Comparison of ENCODE assay signal across 12 cellular contexts in the genomic region with DNA sequence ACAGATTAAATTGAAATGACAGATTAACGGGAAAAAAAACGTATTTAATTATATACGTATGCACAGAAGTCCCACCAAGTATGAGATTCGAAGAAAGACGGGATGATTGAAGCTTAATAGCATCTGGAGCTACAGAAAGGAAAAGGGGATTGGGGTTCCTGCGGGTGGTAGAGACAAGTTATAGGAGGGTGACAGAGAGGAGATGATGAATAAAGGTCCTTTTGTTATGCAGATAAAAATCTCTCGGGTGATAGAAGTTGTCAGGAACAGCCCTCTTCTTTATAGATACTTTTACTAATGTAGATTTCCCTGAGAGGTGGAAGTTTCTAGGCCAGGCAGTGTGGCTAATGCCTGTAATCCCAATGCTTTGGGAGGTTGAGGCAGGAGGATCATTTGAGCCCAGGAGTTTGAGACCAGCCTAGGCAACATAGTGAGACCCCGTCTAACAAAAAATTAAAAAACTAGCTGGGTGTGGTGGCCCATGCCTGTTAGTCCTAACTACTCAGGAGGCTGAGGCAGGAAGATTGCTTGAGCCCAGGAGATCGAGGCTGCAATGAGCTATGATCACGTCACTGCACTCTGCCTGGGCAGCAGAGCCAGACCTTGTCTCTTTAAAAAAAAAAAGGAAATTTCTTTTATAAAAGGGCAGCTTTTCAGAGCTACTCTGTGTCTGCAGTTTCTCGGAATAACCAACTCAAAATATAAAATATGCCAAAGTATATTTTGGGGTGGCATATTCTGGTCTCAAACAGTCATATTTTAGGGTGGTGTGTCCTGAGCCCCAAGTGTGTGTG.
DNase-seq lines count a peak whose midpoint lies in the region; ATAC-seq and TF ChIP-seq lines count a peak whose summit lies in the region.
"Had no signal": no experiment of that assay in that cellular context is flagged by ENCODE, and none has a peak within 500 bp of the region (broad histone marks: within the 10 kb centered on the region; RNA-seq: fewer than 3 reads in every experiment).

No MANE protein-coding gene starts in this region.

- H3K27ac ChIP-seq in SJCRH30: peak overlapping the region; percentile 97
- peak overlapping the region; percentile 91 for H3K27ac ChIP-seq in fibroblast of lung (ENCODE audit: insufficient read depth, low read length)
- peak overlapping the region; percentile 88 for H3K27ac ChIP-seq in skeletal muscle tissue (ENCODE audit: low read depth, low read length)
- H3K27ac ChIP-seq: SK-N-MC had no signal

- no peaks in the 10 kb centered on the region for H3K9me3 Mint-ChIP-seq in activated CD4-positive, alpha-beta memory T cell treated with anti-CD3 and anti-CD28 coated beads for 36 hours
- H3K9me3 Mint-ChIP-seq: activated CD4-positive, alpha-beta memory T cell treated with anti-CD3 and anti-CD28 coated beads, Interleukin-2, amount 10 ng/mL, durations not matched to agents 7 days and 5 days had no signal

- no peak overlapping the region for H3K27ac Mint-ChIP-seq in activated CD4-positive, alpha-beta memory T cell treated with anti-CD3 and anti-CD28 coated beads for 36 hours
- H3K27ac Mint-ChIP-seq: activated CD4-positive, alpha-beta memory T cell treated with anti-CD3 and anti-CD28 coated beads, Interleukin-2, amount 10 ng/mL, durations not matched to agents 7 days and 5 days had no signal

- H4K20me1 ChIP-seq in fibroblast of lung (ENCODE audit: control insufficient read depth, extremely low read depth, insufficient read depth, low read length): no peaks in the 10 kb centered on the region

- H3K27me3 Mint-ChIP-seq in activated CD4-positive, alpha-beta memory T cell treated with anti-CD3 and anti-CD28 coated beads for 36 hours: no peaks in the 10 kb centered on the region
- H3K27me3 Mint-ChIP-seq: activated CD4-positive, alpha-beta memory T cell treated with anti-CD3 and anti-CD28 coated beads, Interleukin-2, amount 10 ng/mL, durations not matched to agents 7 days and 5 days had no signal

- H3K4me1 Mint-ChIP-seq in activated CD4-positive, alpha-beta memory T cell treated with anti-CD3 and anti-CD28 coated beads for 36 hours (ENCODE audit: low read depth): peaks cover 11% of the 10 kb centered on the region

- peaks cover 4% of the 10 kb centered on the region for H3K79me2 ChIP-seq in fibroblast of lung (ENCODE audit: control insufficient read depth, insufficient read depth, low read length)

- POLR2A ChIA-PET in activated CD4-positive, alpha-beta memory T cell treated with anti-CD3 and anti-CD28 coated beads for 36 hours (lab: Charles Lee): interaction anchor here (0.6 kb wide), 1 partner anchor 328 kb away, joined by 4 read pairs; no protein-coding TSS in a partner anchor

- peak overlapping the region; percentile 79 for H3K9ac ChIP-seq in fibroblast of lung (ENCODE audit: insufficient read depth, low read length)
- H3K9ac ChIP-seq in skeletal muscle tissue (ENCODE audit: low read depth in 1 of 3, low read length in 3 of 3): peak overlapping the region in 2 of 3 donors; percentile 35 to 76

- no peak for TF ChIP-seq CTCF in fibroblast of lung (conservative IDR thresholded peaks at IDR 0.05 in 1 of 2, IDR thresholded peaks at IDR 0.05 in 1 of 2; ENCODE audit: low read depth in 1 of 2, low read length in 2 of 2)

- ATAC-seq in HG03139 (IDR thresholded peaks at IDR 0.05; ENCODE audit: unreplicated experiment) (no peak), GM19397 (IDR thresholded peaks at IDR 0.05; ENCODE audit: unreplicated experiment) (no peak)

- no peaks in the 10 kb centered on the region for H3K27me3 ChIP-seq in SJCRH30
- H3K27me3 ChIP-seq in fibroblast of lung (ENCODE audit: control insufficient read depth, insufficient read depth, low read length): no peaks in the 10 kb centered on the region
- H3K27me3 ChIP-seq in skeletal muscle tissue (ENCODE audit: control insufficient read depth in 3 of 3, insufficient read depth in 3 of 3, low read length in 3 of 3): no peaks in the 10 kb centered on the region

- H3K36me3 Mint-ChIP-seq in activated CD4-positive, alpha-beta memory T cell treated with anti-CD3 and anti-CD28 coated beads for 36 hours: peaks cover 25% of the 10 kb centered on the region

- H3K4me1 ChIP-seq in SJCRH30 (peaks cover 50% of the 10 kb centered on the region), fibroblast of lung (ENCODE audit: control insufficient read depth, extremely low read depth, insufficient read depth, low read length) (peaks cover 56% of the 10 kb centered on the region), skeletal muscle tissue (ENCODE audit: control insufficient read depth in 3 of 3, insufficient read depth in 3 of 3, low read length in 3 of 3) (peaks cover 77 to 78% (median 77%) of the 10 kb centered on the region in 3 donors)

- intact Hi-C loops in activated CD4-positive, alpha-beta memory T cell treated with anti-CD3 and anti-CD28 coated beads for 36 hours (cut with micrococcal nuclease): no loop called here

- DNase-seq in EH (ENCODE audit: low read depth) (peak; percentile 39), SJCRH30 (no peak), fibroblast of lung (ENCODE audit: low read depth in 2 of 2) (no peak), NCI-H69 (lab: John Stamatoyannopoulos, UW) (no peak)
- no peak for DNase-seq in activated CD4-positive, alpha-beta memory T cell treated with anti-CD3 and anti-CD28 coated beads for 36 hours
- DNase-seq: activated CD4-positive, alpha-beta memory T cell treated with anti-CD3 and anti-CD28 coated beads, Interleukin-2, amount 10 ng/mL, durations not matched to agents 7 days and 5 days; COR-L47; MM.1S had no signal

- H3K9me3 ChIP-seq in SJCRH30 (replicated peaks): no peaks in the 10 kb centered on the region
- no peaks in the 10 kb centered on the region for H3K9me3 ChIP-seq in fibroblast of lung (ENCODE audit: control insufficient read depth, insufficient read depth, low read depth, low read length)
- no peaks in the 10 kb centered on the region for H3K9me3 ChIP-seq in skeletal muscle tissue (ENCODE audit: control insufficient read depth in 3 of 3, low read length in 3 of 3)

- peak overlapping the region; percentile 84 for H3K4me2 ChIP-seq in fibroblast of lung (ENCODE audit: extremely low read depth, insufficient read depth, low read length)

- H3K36me3 ChIP-seq in SJCRH30: no peaks in the 10 kb centered on the region
- H3K36me3 ChIP-seq in fibroblast of lung (ENCODE audit: control insufficient read depth, insufficient read depth, low read length): peaks cover 23% of the 10 kb centered on the region
- peaks cover 5 to 14% (median 10%) of the 10 kb centered on the region in 3 donors for H3K36me3 ChIP-seq in skeletal muscle tissue (ENCODE audit: control insufficient read depth in 3 of 3, insufficient read depth in 3 of 3, low read length in 3 of 3)

- H3K4me3 ChIP-seq in SJCRH30 (peak overlapping the region; percentile 4), fibroblast of lung (replicated peaks in 1 of 4; ENCODE audit: control extremely low read depth in 1 of 4, insufficient read depth in 1 of 4, low read depth in 3 of 4, low read length in 4 of 4) (no peak overlapping the region), skeletal muscle tissue (ENCODE audit: low read length in 3 of 3) (no peak overlapping the region)

- CTCF ChIA-PET in activated CD4-positive, alpha-beta memory T cell treated with anti-CD3 and anti-CD28 coated beads for 36 hours (lab: Charles Lee): no interaction called here

- no peak overlapping the region for H2AFZ ChIP-seq in fibroblast of lung (ENCODE audit: low read length)

- no peak overlapping the region for H3K4me3 Mint-ChIP-seq in activated CD4-positive, alpha-beta memory T cell treated with anti-CD3 and anti-CD28 coated beads for 36 hours
- H3K4me3 Mint-ChIP-seq: activated CD4-positive, alpha-beta memory T cell treated with anti-CD3 and anti-CD28 coated beads, Interleukin-2, amount 10 ng/mL, durations not matched to agents 7 days and 5 days had no signal
